ENCODE assay signal across 8 cellular contexts in the genomic region with DNA sequence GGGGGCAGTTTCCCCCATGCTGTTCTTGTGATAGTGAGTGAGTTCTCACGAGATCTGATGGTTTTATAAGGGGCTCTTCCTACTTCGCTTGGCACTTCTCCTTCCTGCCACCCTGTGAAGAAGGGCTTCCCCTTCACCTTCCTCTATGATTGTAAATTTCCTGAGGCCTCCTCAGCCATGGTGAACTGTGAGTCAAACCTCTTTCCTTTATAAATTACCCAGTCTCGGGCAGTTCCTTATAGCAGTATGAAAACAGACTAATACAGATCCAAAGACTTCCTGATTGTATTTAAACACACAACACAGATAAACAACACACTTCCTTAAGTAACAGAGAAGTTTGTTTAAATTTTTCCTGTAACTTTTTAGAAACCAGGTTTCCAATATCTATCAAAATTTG. TPM values are rescaled to one million over a fixed set of nuclear protein-coding genes. Genes with fewer than 3 reads are reported as not detected.
DNase-seq lines count a peak whose midpoint lies in the region; ATAC-seq, FAIRE-seq and TF ChIP-seq lines count a peak whose summit lies in the region.
"Not testable (repeated sequence)": the region's sequence is repeated elsewhere in the genome, so short reads cannot be mapped to it uniquely, and the experiment has no call there.

No MANE protein-coding gene starts in this region.

- H3K9me3 Mint-ChIP-seq in activated T-cell treated with anti-CD3 and anti-CD28 coated beads, Interleukin-2, amount 50 U/mL, for 24 hours; activated naive CD8-positive, alpha-beta T cell treated with anti-CD3 and anti-CD28 coated beads for 36 hours; naive thymus-derived CD4-positive, alpha-beta T cell; stimulated activated naive B cell treated with anti-CD40 and anti-IgM and Interleukin-4, amounts not matched to agents 10 μg/mL and 1 μg/mL and 100 μg/mL, for 72 hours: not testable (repeated sequence)

- H4K20me1 ChIP-seq in endothelial cell of umbilical vein (replicated peaks; ENCODE audit: control insufficient read depth, extremely low read depth, insufficient read depth, low read length): not testable (repeated sequence)

- H3K9me1 ChIP-seq in endothelial cell of umbilical vein (replicated peaks; ENCODE audit: control insufficient read depth, extremely low read depth, insufficient read depth, low read length): not testable (repeated sequence)

- CTCF ChIA-PET in endothelial cell of umbilical vein (lab: Charles Lee); naive thymus-derived CD4-positive, alpha-beta T cell (lab: Charles Lee): not testable (repeated sequence)

- ATAC-seq in naive thymus-derived CD4-positive, alpha-beta T cell: peak; percentile 36
- peak in 1 of 2 donors; percentile 48 for ATAC-seq in stimulated activated naive B cell treated with anti-CD40 and anti-IgM and Interleukin-4, amounts not matched to agents 10 μg/mL and 1 μg/mL and 100 μg/mL, for 72 hours (replicated peaks)

- intact Hi-C loops in endothelial cell of umbilical vein (cut with micrococcal nuclease); naive thymus-derived CD4-positive, alpha-beta T cell (cut with micrococcal nuclease): not testable (repeated sequence)

- peak; percentile 81 for FAIRE-seq in endothelial cell of umbilical vein (lab: Jason Lieb, UNC)

- H3K9me3 ChIP-seq in endothelial cell of umbilical vein (replicated peaks; ENCODE audit: control insufficient read depth, insufficient read depth, low read length); naive thymus-derived CD4-positive, alpha-beta T cell (ENCODE audit: control insufficient read depth in 2 of 3, low read length in 3 of 3): not testable (repeated sequence)

- H2AFZ ChIP-seq in endothelial cell of umbilical vein (ENCODE audit: low read depth, low read length): not testable (repeated sequence)

- not testable (repeated sequence) for H3K9ac ChIP-seq in endothelial cell of umbilical vein (replicated peaks; ENCODE audit: extremely low read depth, insufficient read depth, low read length)

- H3K4me3 Mint-ChIP-seq in activated T-cell treated with anti-CD3 and anti-CD28 coated beads, Interleukin-2, amount 50 U/mL, for 24 hours; activated naive CD8-positive, alpha-beta T cell treated with anti-CD3 and anti-CD28 coated beads for 36 hours; naive thymus-derived CD4-positive, alpha-beta T cell; stimulated activated naive B cell treated with anti-CD40 and anti-IgM and Interleukin-4, amounts not matched to agents 10 μg/mL and 1 μg/mL and 100 μg/mL, for 72 hours: not testable (repeated sequence)

- dilution Hi-C loops in endothelial cell of umbilical vein (cut with MboI; ENCODE audit: extremely low pct_ligation_motif_present, low sequenced_read_pairs): loop anchor here (10.0 kb wide), 2 partner anchors 116 to 186 kb away; no protein-coding TSS in a partner anchor

- H3K27ac ChIP-seq in HL-60 (replicated peaks) (peak overlapping the region; percentile 44), VCaP (peak overlapping the region; percentile 50)
- H3K27ac ChIP-seq in endothelial cell of umbilical vein (ENCODE audit: insufficient read depth, low read depth, low read length); naive thymus-derived CD4-positive, alpha-beta T cell (ENCODE audit: low read depth, low read length): not testable (repeated sequence)

- peaks cover 14% of the 10 kb centered on the region for H3K4me1 ChIP-seq in endothelial cell of umbilical vein (ENCODE audit: control insufficient read depth, extremely low read depth, insufficient read depth, low read length)
- H3K4me1 ChIP-seq in naive thymus-derived CD4-positive, alpha-beta T cell (ENCODE audit: control insufficient read depth in 2 of 2, insufficient read depth in 2 of 2, low read length in 2 of 2): not testable (repeated sequence)

- H3K4me1 Mint-ChIP-seq in activated T-cell treated with anti-CD3 and anti-CD28 coated beads, Interleukin-2, amount 50 U/mL, for 24 hours (ENCODE audit: low read depth): peaks cover 15% of the 10 kb centered on the region
- not testable (repeated sequence) for H3K4me1 Mint-ChIP-seq in activated naive CD8-positive, alpha-beta T cell treated with anti-CD3 and anti-CD28 coated beads for 36 hours; naive thymus-derived CD4-positive, alpha-beta T cell
- peaks cover 7 to 14% of the 10 kb centered on the region in 2 donors for H3K4me1 Mint-ChIP-seq in stimulated activated naive B cell treated with anti-CD40 and anti-IgM and Interleukin-4, amounts not matched to agents 10 μg/mL and 1 μg/mL and 100 μg/mL, for 72 hours

- DNase-seq in CD1c-positive myeloid dendritic cell (ENCODE audit: extremely low spot score): peak; percentile 54
- peak in 1 of 2 experiments; percentile 42 for DNase-seq in HL-60 (ENCODE audit: low read depth in 1 of 2, low spot score in 1 of 2)
- DNase-seq in activated T-cell treated with anti-CD3 and anti-CD28 coated beads, Interleukin-2, amount 50 U/mL, for 24 hours; activated naive CD8-positive, alpha-beta T cell treated with anti-CD3 and anti-CD28 coated beads for 36 hours; naive thymus-derived CD4-positive, alpha-beta T cell; stimulated activated naive B cell treated with anti-CD40 and anti-IgM and Interleukin-4, amounts not matched to agents 10 μg/mL and 1 μg/mL and 100 μg/mL, for 72 hours: not testable (repeated sequence)
- DNase-seq in endothelial cell of umbilical vein (ENCODE audit: low read depth, low spot score): peak; percentile 52

- H3K36me3 Mint-ChIP-seq in activated T-cell treated with anti-CD3 and anti-CD28 coated beads, Interleukin-2, amount 50 U/mL, for 24 hours (ENCODE audit: low read depth): peaks cover 82% of the 10 kb centered on the region
- H3K36me3 Mint-ChIP-seq in activated naive CD8-positive, alpha-beta T cell treated with anti-CD3 and anti-CD28 coated beads for 36 hours: peaks cover 30% of the 10 kb centered on the region
- peaks cover 0 to 54% (median 15%) of the 10 kb centered on the region in 5 donors for H3K36me3 Mint-ChIP-seq in naive thymus-derived CD4-positive, alpha-beta T cell
- peaks cover 45 to 72% of the 10 kb centered on the region in 2 donors for H3K36me3 Mint-ChIP-seq in stimulated activated naive B cell treated with anti-CD40 and anti-IgM and Interleukin-4, amounts not matched to agents 10 μg/mL and 1 μg/mL and 100 μg/mL, for 72 hours

- H3K27ac Mint-ChIP-seq in activated T-cell treated with anti-CD3 and anti-CD28 coated beads, Interleukin-2, amount 50 U/mL, for 24 hours: peak overlapping the region; percentile 78
- H3K27ac Mint-ChIP-seq in activated naive CD8-positive, alpha-beta T cell treated with anti-CD3 and anti-CD28 coated beads for 36 hours: peak overlapping the region; percentile 63
- peak overlapping the region in 8 of 9 donors; percentile 5 to 78 (median 59) for H3K27ac Mint-ChIP-seq in naive thymus-derived CD4-positive, alpha-beta T cell
- H3K27ac Mint-ChIP-seq in stimulated activated naive B cell treated with anti-CD40 and anti-IgM and Interleukin-4, amounts not matched to agents 10 μg/mL and 1 μg/mL and 100 μg/mL, for 72 hours: peak overlapping the region; percentile 81

- not testable (repeated sequence) for H3K27me3 Mint-ChIP-seq in activated T-cell treated with anti-CD3 and anti-CD28 coated beads, Interleukin-2, amount 50 U/mL, for 24 hours; activated naive CD8-positive, alpha-beta T cell treated with anti-CD3 and anti-CD28 coated beads for 36 hours; naive thymus-derived CD4-positive, alpha-beta T cell; stimulated activated naive B cell treated with anti-CD40 and anti-IgM and Interleukin-4, amounts not matched to agents 10 μg/mL and 1 μg/mL and 100 μg/mL, for 72 hours

- H3K4me2 ChIP-seq in endothelial cell of umbilical vein (ENCODE audit: insufficient read depth, low read length): not testable (repeated sequence)

- H3K79me2 ChIP-seq in endothelial cell of umbilical vein (ENCODE audit: control insufficient read depth, insufficient read depth, low read length): not testable (repeated sequence)

- not testable (repeated sequence) for BruUV-seq in endothelial cell of umbilical vein (replicated peaks; lab: Mats Ljungman, UMichigan)

- H3K27me3 ChIP-seq in HL-60 (ENCODE audit: insufficient read depth, poor library complexity, severe bottlenecking); endothelial cell of umbilical vein (ENCODE audit: control insufficient read depth in 2 of 2, insufficient read depth in 2 of 2, low read length in 2 of 2); naive thymus-derived CD4-positive, alpha-beta T cell (ENCODE audit: control insufficient read depth in 2 of 2, insufficient read depth in 2 of 2, low read length in 2 of 2): not testable (repeated sequence)

- not testable (repeated sequence) for H3K4me3 ChIP-seq in HL-60 (replicated peaks; ENCODE audit: insufficient read depth, low read length); endothelial cell of umbilical vein (replicated peaks in 1 of 3; ENCODE audit: insufficient read depth in 1 of 3, low read depth in 1 of 3, low read length in 3 of 3); naive thymus-derived CD4-positive, alpha-beta T cell (ENCODE audit: low read length)

- peaks cover 11 to 22% of the 10 kb centered on the region in 2 experiments for H3K36me3 ChIP-seq in endothelial cell of umbilical vein (ENCODE audit: control insufficient read depth in 2 of 2, extremely low read depth in 1 of 2, insufficient read depth in 2 of 2, low read length in 2 of 2)
- H3K36me3 ChIP-seq in naive thymus-derived CD4-positive, alpha-beta T cell (ENCODE audit: control insufficient read depth in 2 of 3, insufficient read depth in 3 of 3, low read length in 3 of 3): peaks cover 0 to 47% (median 13%) of the 10 kb centered on the region in 3 experiments

- TF ChIP-seq CTCF in HL-60 (IDR thresholded peaks at IDR 0.05; ENCODE audit: insufficient read depth, low read length); VCaP (conservative IDR thresholded peaks at IDR 0.05); endothelial cell of umbilical vein (IDR thresholded peaks at IDR 0.05; ENCODE audit: extremely low read depth in 1 of 2, insufficient read depth in 1 of 2, low read depth in 1 of 2, low read length in 2 of 2): not testable (repeated sequence)

- POLR2A ChIA-PET in endothelial cell of umbilical vein (lab: Charles Lee); naive thymus-derived CD4-positive, alpha-beta T cell (lab: Charles Lee): not testable (repeated sequence)

- TF ChIP-seq POLR2A in endothelial cell of umbilical vein (IDR thresholded peaks at IDR 0.05; ENCODE audit: low read depth, low read length): not testable (repeated sequence)

RNA-seq across cellular contexts. Expression of a gene that starts 15.1 kb away (rescaled TPM):
- total RNA-seq in activated naive CD8-positive, alpha-beta T cell treated with anti-CD3 and anti-CD28 coated beads for 36 hours: 10 to 100 TPM; 42.9 to 46.5 TPM
- total RNA-seq in endothelial cell of umbilical vein: 30.6 and 30.8 TPM in 2 replicates
- polyA plus RNA-seq in endothelial cell of umbilical vein: 12.9 and 15.7 TPM in 2 replicates
- 22.6 and 23.7 TPM in 2 replicates for polyA plus RNA-seq in endothelial cell of umbilical vein (2011; cell fraction: cytosol; rRNA removed)
- polyA plus RNA-seq in endothelial cell of umbilical vein (2011; cell fraction: nucleus; rRNA removed): 59.9 and 83.6 TPM in 2 replicates
- 16.9 and 28.1 TPM in 2 replicates for polyA plus RNA-seq in endothelial cell of umbilical vein (2012)
- 7.4 and 7.9 TPM in 2 replicates for polyA minus RNA-seq in endothelial cell of umbilical vein
- polyA minus RNA-seq in endothelial cell of umbilical vein (2011; cell fraction: cytosol; rRNA and poly(A)+ RNA removed): 20.6 TPM
- polyA minus RNA-seq in endothelial cell of umbilical vein (2011; cell fraction: nucleus; rRNA and poly(A)+ RNA removed): 13.2 and 18.8 TPM in 2 replicates
- total RNA-seq in naive thymus-derived CD4-positive, alpha-beta T cell: 10 to 100 TPM; 15.3 to 24.5 (median 21.3) TPM
- polyA plus RNA-seq in naive thymus-derived CD4-positive, alpha-beta T cell: 10 to 100 TPM in 1 of 2 donors, 1 to 10 TPM in 1; 9.8 to 14.0 TPM

RNA-seq across cellular contexts. Expression of a gene that starts 25.4 kb away (rescaled TPM):
- 10 to 100 TPM; 70.5 to 73.1 TPM for total RNA-seq in activated naive CD8-positive, alpha-beta T cell treated with anti-CD3 and anti-CD28 coated beads for 36 hours
- total RNA-seq in endothelial cell of umbilical vein: 35.5 and 38.9 TPM in 2 replicates
- polyA plus RNA-seq in endothelial cell of umbilical vein: 31.0 and 32.7 TPM in 2 replicates
- polyA plus RNA-seq in endothelial cell of umbilical vein (2011; cell fraction: cytosol; rRNA removed): 33.5 and 36.7 TPM in 2 replicates
- 20.3 and 25.5 TPM in 2 replicates for polyA plus RNA-seq in endothelial cell of umbilical vein (2011; cell fraction: nucleus; rRNA removed)
- 25.3 and 34.4 TPM in 2 replicates for polyA plus RNA-seq in endothelial cell of umbilical vein (2012)
- polyA minus RNA-seq in endothelial cell of umbilical vein: 40.3 and 44.2 TPM in 2 replicates
- polyA minus RNA-seq in endothelial cell of umbilical vein (2011; cell fraction: cytosol; rRNA and poly(A)+ RNA removed): 25.2 TPM
- 24.3 and 29.2 TPM in 2 replicates for polyA minus RNA-seq in endothelial cell of umbilical vein (2011; cell fraction: nucleus; rRNA and poly(A)+ RNA removed)
- total RNA-seq in naive thymus-derived CD4-positive, alpha-beta T cell: 10 to 100 TPM; 19.1 to 29.8 (median 28.7) TPM
- polyA plus RNA-seq in naive thymus-derived CD4-positive, alpha-beta T cell: 10 to 100 TPM; 14.8 to 21.4 TPM

RNA-seq across cellular contexts. Expression of a gene that starts 52.7 kb away (rescaled TPM):
- 10 to 100 TPM; 27.5 to 27.7 TPM for total RNA-seq in activated naive CD8-positive, alpha-beta T cell treated with anti-CD3 and anti-CD28 coated beads for 36 hours
- 21.3 and 22.9 TPM in 2 replicates for total RNA-seq in endothelial cell of umbilical vein
- 8.8 and 10.9 TPM in 2 replicates for polyA plus RNA-seq in endothelial cell of umbilical vein
- polyA plus RNA-seq in endothelial cell of umbilical vein (2011; cell fraction: cytosol; rRNA removed): 10.2 and 10.6 TPM in 2 replicates
- polyA plus RNA-seq in endothelial cell of umbilical vein (2011; cell fraction: nucleus; rRNA removed): 10.9 and 13.0 TPM in 2 replicates
- 18.6 and 20.2 TPM in 2 replicates for polyA plus RNA-seq in endothelial cell of umbilical vein (2012)
- polyA minus RNA-seq in endothelial cell of umbilical vein: 22.8 and 33.7 TPM in 2 replicates
- polyA minus RNA-seq in endothelial cell of umbilical vein (2011; cell fraction: cytosol; rRNA and poly(A)+ RNA removed): 5.4 TPM
- polyA minus RNA-seq in endothelial cell of umbilical vein (2011; cell fraction: nucleus; rRNA and poly(A)+ RNA removed): 15.3 and 18.3 TPM in 2 replicates
- total RNA-seq in naive thymus-derived CD4-positive, alpha-beta T cell: 10 to 100 TPM; 16.4 to 30.1 (median 20.3) TPM
- 10 to 100 TPM; 20.8 to 21.3 TPM for polyA plus RNA-seq in naive thymus-derived CD4-positive, alpha-beta T cell

RNA-seq across cellular contexts. Expression of a gene that starts 54.8 kb away (rescaled TPM):
- total RNA-seq in activated naive CD8-positive, alpha-beta T cell treated with anti-CD3 and anti-CD28 coated beads for 36 hours: 10 to 100 TPM; 21.6 to 22.1 TPM
- total RNA-seq in endothelial cell of umbilical vein: 40.3 and 44.6 TPM in 2 replicates
- 18.1 and 19.6 TPM in 2 replicates for polyA plus RNA-seq in endothelial cell of umbilical vein
- 10.3 and 11.9 TPM in 2 replicates for polyA plus RNA-seq in endothelial cell of umbilical vein (2011; cell fraction: cytosol; rRNA removed)
- polyA plus RNA-seq in endothelial cell of umbilical vein (2011; cell fraction: nucleus; rRNA removed): 131 and 146 TPM in 2 replicates
- polyA plus RNA-seq in endothelial cell of umbilical vein (2012): 12.0 and 15.8 TPM in 2 replicates
- 56.2 and 66.9 TPM in 2 replicates for polyA minus RNA-seq in endothelial cell of umbilical vein
- 9.4 TPM for polyA minus RNA-seq in endothelial cell of umbilical vein (2011; cell fraction: cytosol; rRNA and poly(A)+ RNA removed)
- polyA minus RNA-seq in endothelial cell of umbilical vein (2011; cell fraction: nucleus; rRNA and poly(A)+ RNA removed): 55.5 and 84.3 TPM in 2 replicates
- 10 to 100 TPM; 23.5 to 56.0 (median 43.6) TPM for total RNA-seq in naive thymus-derived CD4-positive, alpha-beta T cell
- 1 to 10 TPM in 1 of 2 donors, under 1 TPM in 1; 0.74 to 6.3 TPM for polyA plus RNA-seq in naive thymus-derived CD4-positive, alpha-beta T cell
